8 cellular contexts compared by ENCODE assay signal in the genomic region with DNA sequence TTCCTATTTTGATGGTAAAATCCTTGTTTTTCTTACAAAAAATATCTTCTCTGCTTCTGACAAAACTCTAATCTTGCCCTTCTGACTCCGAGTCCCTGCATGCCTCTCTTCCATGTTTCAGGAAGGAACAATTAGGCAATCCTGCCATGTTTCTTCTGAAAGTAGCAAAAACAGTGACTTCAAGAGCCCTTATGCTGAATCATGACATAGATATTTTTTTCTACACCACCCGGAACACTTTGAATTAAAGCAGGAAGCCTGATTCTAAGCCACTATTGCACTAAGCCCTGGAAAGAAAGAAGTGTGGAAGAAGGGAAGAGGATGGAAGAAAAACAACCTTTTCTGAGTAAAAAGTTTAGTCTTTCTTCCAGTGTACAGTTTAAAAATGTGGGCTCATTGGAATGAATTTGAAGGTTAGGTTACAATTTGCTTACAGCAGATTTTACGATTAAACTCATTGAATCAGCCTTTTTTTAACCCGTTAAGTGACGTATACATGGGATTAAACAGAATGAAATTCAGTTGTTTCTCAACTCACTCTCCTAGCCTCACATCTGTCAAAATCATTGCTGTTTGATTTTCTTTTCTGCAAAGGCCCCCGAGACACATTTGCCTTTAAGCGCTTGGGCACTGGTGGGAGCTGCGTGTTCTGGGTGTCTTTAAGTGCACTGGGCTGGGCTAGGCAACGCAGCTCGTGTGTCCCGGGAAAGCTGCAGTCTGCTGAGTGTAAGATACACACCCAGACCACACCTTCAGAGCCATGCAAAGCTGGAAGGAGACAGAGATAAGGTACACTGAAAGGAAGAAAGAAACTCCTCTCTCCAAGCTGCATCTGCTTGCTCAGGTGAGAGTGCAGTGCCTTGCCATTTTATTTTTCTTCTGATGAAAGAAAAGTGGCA.
DNase-seq lines count a peak whose midpoint lies in the region; ATAC-seq, FAIRE-seq and TF ChIP-seq lines count a peak whose summit lies in the region.

No MANE protein-coding gene starts in this region.

- no peak for TF ChIP-seq POLR2A in adrenal gland (IDR thresholded peaks at IDR 0.05)

- H3K27me3 ChIP-seq in adrenal gland: no peaks in the 10 kb centered on the region
- H3K27me3 ChIP-seq in kidney epithelial cell (ENCODE audit: control insufficient read depth, insufficient read depth, low read length): no peaks in the 10 kb centered on the region

- no peak for FAIRE-seq in urothelium cell line (lab: Jason Lieb, UNC)

- no peak for TF ChIP-seq CTCF in AG09309 (IDR thresholded peaks at IDR 0.05; ENCODE audit: control insufficient read depth, insufficient read depth, low read depth, low read length, missing control alignments)
- no peak for TF ChIP-seq CTCF in adrenal gland (IDR thresholded peaks at IDR 0.05)
- TF ChIP-seq CTCF in kidney epithelial cell (IDR thresholded peaks at IDR 0.05; ENCODE audit: insufficient read depth, low read length, poor library complexity, severe bottlenecking): no peak

- peaks cover 0 to 15% of the 10 kb centered on the region in 2 donors for H3K4me1 ChIP-seq in adrenal gland (replicated peaks in 1 of 2)

- intact Hi-C loops in adrenal gland (cut with DNase I): no loop called here

- ATAC-seq in HG02642 (IDR thresholded peaks at IDR 0.05; ENCODE audit: poor library complexity, unreplicated experiment): peak; percentile 24
- ATAC-seq in GM18873 (IDR thresholded peaks at IDR 0.05; ENCODE audit: low FRiP score, unreplicated experiment): no peak
- no peak for ATAC-seq in GM21447 (IDR thresholded peaks at IDR 0.05; ENCODE audit: unreplicated experiment)

- H3K36me3 ChIP-seq in adrenal gland (replicated peaks in 1 of 2): no peaks in the 10 kb centered on the region
- H3K36me3 ChIP-seq in kidney epithelial cell (ENCODE audit: control insufficient read depth, insufficient read depth, low read length): no peaks in the 10 kb centered on the region

- DNase-seq in AG09309 (ENCODE audit: low read depth) (peak; percentile 78), adrenal gland (peak in 1 of 7 donors; percentile 25), kidney epithelial cell (ENCODE audit: low read depth) (peak; percentile 66), urothelium cell line (ENCODE audit: low spot score) (peak; percentile 38), C1 segment of cervical spinal cord (lab: John Stamatoyannopoulos, UW) (no peak)

- WGBS in adrenal gland, 4 donors: 59 to 74% (median 65%) methylated on average over 11 of the region's 11 CpGs

- no peaks in the 10 kb centered on the region for H3K9me3 ChIP-seq in adrenal gland (replicated peaks in 1 of 3)

- H3K4me3 ChIP-seq in AG09309 (ENCODE audit: control insufficient read depth, low read depth, low read length) (peak overlapping the region; percentile 2; the same call in 1 of the 2 replicates), adrenal gland (no peak overlapping the region), kidney epithelial cell (ENCODE audit: low read depth, low read length) (no peak overlapping the region)

- peak overlapping the region in 3 of 5 donors; percentile 4 to 65 (median 28) for H3K27ac ChIP-seq in adrenal gland

Comparison
In these comparisons a context has a peak if more than half of its experiments do, and no peak if none do; other contexts are left out.
1. DNase-seq: peak in AG09309 (single experiment), kidney epithelial cell (single experiment) and urothelium cell line (single experiment); none in C1 segment of cervical spinal cord (0 of 14).